Comparison of ENCODE assay signal across 11 cellular contexts in genomic region chr4:14254806-14255445, GRCh38.
"Had no signal": no experiment of that assay in that cellular context is flagged by ENCODE, and none has a peak within 500 bp of the region (broad histone marks: within the 10 kb centered on the region; RNA-seq: fewer than 3 reads in every experiment).

No MANE protein-coding gene starts in this region.

- H3K4me1 ChIP-seq: foreskin keratinocyte, neural progenitor cell, pancreas, sigmoid colon, spleen, thyroid gland had no signal

- H3K4me2 ChIP-seq: neural progenitor cell had no signal

- H3K9ac ChIP-seq: neural progenitor cell had no signal

- H3K36me3 ChIP-seq: neural progenitor cell, pancreas, sigmoid colon, spleen, thyroid gland, WERI-Rb-1 had no signal

- H2AFZ ChIP-seq: neural progenitor cell had no signal

- DNase-seq: activated CD4-positive, alpha-beta memory T cell treated with anti-CD3 and anti-CD28 coated beads for 36 hours; activated naive CD4-positive, alpha-beta T cell; cerebellar nuclear complex; sigmoid colon; spleen had no signal

- H3K27me3 ChIP-seq: neural progenitor cell, pancreas, sigmoid colon, spleen, thyroid gland had no signal

- H3K9me3 ChIP-seq: pancreas, sigmoid colon, thyroid gland had no signal

- H3K4me3 ChIP-seq: lung, neural progenitor cell, pancreas, sigmoid colon, spleen, thyroid gland had no signal

- H3K27ac ChIP-seq: foreskin keratinocyte, neural progenitor cell, pancreas, sigmoid colon, spleen, thyroid gland, WERI-Rb-1 had no signal
